8 cellular contexts compared by ENCODE assay signal in genomic region chr2:85584857-85585780, GRCh38. TPM values are rescaled to one million over a fixed set of nuclear protein-coding genes. Genes with fewer than 3 reads are reported as not detected.
DNase-seq lines count a peak whose midpoint lies in the region; ATAC-seq, FAIRE-seq and TF ChIP-seq lines count a peak whose summit lies in the region.

No MANE protein-coding gene starts in this region.

- TF ChIP-seq POLR2A in K562 (conservative IDR thresholded peaks at IDR 0.05) = 0 out of 2 replicates have a peak, but pooled peaks have one; percentile 37

- H3K36me3 ChIP-seq in DOHH2 (ENCODE audit: control insufficient read depth, low read length) = peaks cover 28% of the 10 kb centered on the region
- H3K36me3 ChIP-seq in K562 (ENCODE audit: control insufficient read depth, insufficient read depth, low read length) = peaks cover 40% of the 10 kb centered on the region; the same call in 2 of the 3 replicates
- peaks cover 12 to 17% of the 10 kb centered on the region in 2 experiments for H3K36me3 ChIP-seq in keratinocyte (ENCODE audit: control insufficient read depth in 2 of 2, extremely low read depth in 1 of 2, insufficient read depth in 2 of 2, low read length in 2 of 2)

- no peak overlapping the region for H3K27ac ChIP-seq in DOHH2 (ENCODE audit: low read depth, low read length)
- H3K27ac ChIP-seq in K562 (ENCODE audit: extremely low read depth, low read depth, low read length) = peak overlapping the region; percentile 81
- H3K27ac ChIP-seq in keratinocyte (ENCODE audit: control insufficient read depth, insufficient read depth, low read length) = peak overlapping the region; percentile 13

- peak overlapping the region; percentile 17 for H3K4me2 ChIP-seq in DOHH2 (ENCODE audit: low read length)
- peak overlapping the region; percentile 58 for H3K4me2 ChIP-seq in K562 (ENCODE audit: insufficient read depth, low read length)
- peak overlapping the region; percentile 68 for H3K4me2 ChIP-seq in keratinocyte (ENCODE audit: control insufficient read depth, extremely low read depth, insufficient read depth, low read depth, low read length)

- TF ChIP-seq CTCF in DOHH2 (IDR thresholded peaks at IDR 0.05; ENCODE audit: low read depth, low read length, poor library complexity, severe bottlenecking) (no peak), K562 (IDR thresholded peaks at IDR 0.05 in 2 of 3, conservative IDR thresholded peaks at IDR 0.05 in 1 of 3; ENCODE audit: insufficient read depth in 2 of 3, low read depth in 1 of 3, low read length in 3 of 3) (no peak), keratinocyte (optimal IDR thresholded peaks at IDR 0.05 in 1 of 3, IDR thresholded peaks at IDR 0.05 in 1 of 3, conservative IDR thresholded peaks at IDR 0.05 in 1 of 3; ENCODE audit: extremely low read depth in 1 of 3, insufficient read depth in 2 of 3, low read length in 3 of 3) (no peak)

- H3K9ac ChIP-seq in K562 (ENCODE audit: insufficient read depth in 1 of 2, low read depth in 2 of 2, low read length in 2 of 2) (peak overlapping the region; percentile 56 to 74; a peak in 3 of 4 replicates), keratinocyte (ENCODE audit: control insufficient read depth, extremely low read depth, insufficient read depth, low read length) (peak overlapping the region; percentile 30)

- peak; percentile 51 for ATAC-seq in GM21576 (IDR thresholded peaks at IDR 0.05; ENCODE audit: unreplicated experiment)
- ATAC-seq in K562 = peak; percentile 72
- ATAC-seq in stimulated activated naive CD8-positive, alpha-beta T cell treated with anti-CD3 and anti-CD28 coated beads, Interleukin-15, Interleukin-2, amounts not matched to agents 100 U/mL and 50 U/mL, for 24 hours = peak; percentile 72
- ATAC-seq in GM18519 (IDR thresholded peaks at IDR 0.05; ENCODE audit: low FRiP score, unreplicated experiment) = no peak

- in situ Hi-C loops in K562 (cut with MboI) = no loop called here

- POLR2A ChIA-PET in K562 (lab: Yijun Ruan, JAX) = interaction anchor here (0.6 to 2.3 kb wide), 6 partner anchors 10 to 39 kb away, joined by 3 to 6 read pairs (median 4); partner anchors contain the start of gene RNF181

- H2AFZ ChIP-seq in K562 (ENCODE audit: low read depth, low read length) (no peak overlapping the region), keratinocyte (ENCODE audit: control insufficient read depth, low read length) (peak overlapping the region; percentile 53)

- H3K4me3 ChIP-seq in DOHH2 (ENCODE audit: low read length) (no peak overlapping the region), K562 (no peak overlapping the region), keratinocyte (ENCODE audit: control insufficient read depth in 2 of 3, extremely low read depth in 1 of 3, insufficient read depth in 2 of 3, low read depth in 1 of 3, low read length in 3 of 3) (peak overlapping the region in 2 of 3 experiments; percentile 15 to 43)

- TF ChIP-seq RAD21 in K562 (CRISPR knock-in tag; conservative IDR thresholded peaks at IDR 0.05 in 1 of 2, IDR thresholded peaks at IDR 0.05 in 1 of 2) = no peak

- H3K79me2 ChIP-seq in DOHH2 (ENCODE audit: control insufficient read depth, low read length) (peaks cover 3% of the 10 kb centered on the region), K562 (ENCODE audit: control insufficient read depth, insufficient read depth, low read length) (peaks cover 3% of the 10 kb centered on the region; the same call in 2 of the 3 replicates), keratinocyte (ENCODE audit: control insufficient read depth, insufficient read depth, low read length) (no peaks in the 10 kb centered on the region)

- 34% methylated on average over 9 of the region's 9 CpGs for WGBS in K562 (ENCODE audit: insufficient coverage, low coverage, missing lambda C conversion rate)

- peaks cover 22% of the 10 kb centered on the region for H3K4me1 ChIP-seq in DOHH2 (ENCODE audit: control insufficient read depth, low read length)
- peaks cover 36 to 45% of the 10 kb centered on the region in 2 experiments for H3K4me1 ChIP-seq in K562 (replicated peaks in 1 of 2; ENCODE audit: control insufficient read depth in 2 of 2, insufficient read depth in 2 of 2, low read length in 2 of 2)
- H3K4me1 ChIP-seq in keratinocyte (ENCODE audit: control insufficient read depth, extremely low read depth, insufficient read depth, low read length) = peaks cover 14% of the 10 kb centered on the region

- BruUV-seq in K562 (replicated peaks; lab: Mats Ljungman, UMichigan) = no TSS peak

- dilution Hi-C loops in keratinocyte (cut with MboI; ENCODE audit: extremely low pct_ligation_motif_present, low sequenced_read_pairs) = no loop called here

- peaks cover 11% of the 10 kb centered on the region for H3K9me1 ChIP-seq in K562 (ENCODE audit: control insufficient read depth, insufficient read depth, low read length)
- H3K9me1 ChIP-seq in keratinocyte (ENCODE audit: control insufficient read depth, extremely low read depth, insufficient read depth, low read length) = no peaks in the 10 kb centered on the region

- CTCF ChIA-PET in K562 (lab: Yijun Ruan, JAX; ENCODE audit: low intra/inter-chr PET ratio) = no interaction called here

- no peaks in the 10 kb centered on the region for H4K20me1 ChIP-seq in DOHH2 (ENCODE audit: control insufficient read depth, insufficient read depth, low read depth, low read length)
- no peaks in the 10 kb centered on the region for H4K20me1 ChIP-seq in K562 (replicated peaks; ENCODE audit: control insufficient read depth, insufficient read depth, low read length)
- no peaks in the 10 kb centered on the region for H4K20me1 ChIP-seq in keratinocyte (ENCODE audit: control insufficient read depth, extremely low read depth, insufficient read depth, low read length)

- H3K9me3 ChIP-seq in DOHH2 (ENCODE audit: control insufficient read depth, insufficient read depth, low read length) (no peaks in the 10 kb centered on the region), K562 (replicated peaks; ENCODE audit: control insufficient read depth, insufficient read depth, low read depth, low read length) (no peaks in the 10 kb centered on the region), keratinocyte (ENCODE audit: control insufficient read depth, low read depth, low read length) (no peaks in the 10 kb centered on the region)

- peak; percentile 48 for DNase-seq in NCI-H69 (lab: John Stamatoyannopoulos, UW)
- DNase-seq in K562 (ENCODE audit: extremely low read depth in 1 of 4, low spot score in 3 of 4) = peak; percentile 57 to 75 (median 68)
- DNase-seq in keratinocyte (ENCODE audit: low read depth, low spot score) = no peak
- no peak for DNase-seq in stimulated activated naive CD8-positive, alpha-beta T cell treated with anti-CD3 and anti-CD28 coated beads, Interleukin-15, Interleukin-2, amounts not matched to agents 100 U/mL and 50 U/mL, for 24 hours
- no peak for DNase-seq in COR-L47 (lab: John Stamatoyannopoulos, UW)

- H3F3A ChIP-seq in DOHH2 (ENCODE audit: control insufficient read depth, insufficient read depth) = no peaks in the 10 kb centered on the region

- intact Hi-C loops in K562 (cut with micrococcal nuclease) = no loop called here

- FAIRE-seq in K562 (lab: Jason Lieb, UNC) (peak; percentile 97), keratinocyte (lab: Jason Lieb, UNC) (peak; percentile 91)

- TF ChIP-seq EP300 in K562 (IDR thresholded peaks at IDR 0.05; ENCODE audit: low read length) = peak; percentile 73

- H3K27me3 ChIP-seq in DOHH2 (ENCODE audit: control insufficient read depth, low read length) = no peaks in the 10 kb centered on the region
- H3K27me3 ChIP-seq in K562 (ENCODE audit: control insufficient read depth in 2 of 2, insufficient read depth in 2 of 2, low read length in 2 of 2) = no peaks in the 10 kb centered on the region
- H3K27me3 ChIP-seq in keratinocyte (ENCODE audit: control insufficient read depth, extremely low read depth, insufficient read depth, low read length) = no peaks in the 10 kb centered on the region

- no peaks in the 10 kb centered on the region for H3K9me2 ChIP-seq in DOHH2 (replicated peaks; ENCODE audit: control insufficient read depth, low read length)

RNA-seq across cellular contexts. Expression of gene VAMP5, which starts 0.9 kb away (rescaled TPM):
- total RNA-seq in K562 (2011; cell fraction: chromatin; rRNA removed; ENCODE audit: low replicate concordance) = 0.74 and 3.7 TPM in 2 replicates
- total RNA-seq in K562 (2011; cell fraction: nucleolus; rRNA removed) = 2.6 and 4.3 TPM in 2 replicates
- total RNA-seq in K562 (2011; cell fraction: nucleoplasm; rRNA removed) = 1.8 and 2.7 TPM in 2 replicates
- 0.41 and 0.59 TPM in 2 replicates for total RNA-seq in K562 (2014; rRNA removed)
- not detected in 2 replicates for total RNA-seq in K562 (2014; rRNA removed; fragmentation: Illumina TruSeq; extraction: Trizol)
- not detected in 2 replicates for total RNA-seq in K562 (2015; rRNA removed; fragmentation: Illumina TruSeq; extraction: Trizol)
- 0.85 and 1.1 TPM in 2 replicates for total RNA-seq in K562 (2021)
- 1.5 and 1.9 TPM in 2 replicates for polyA plus RNA-seq in K562 (2011; rRNA removed)
- 2.1 and 2.8 TPM in 2 replicates for polyA plus RNA-seq in K562 (2011; cell fraction: cytosol; rRNA removed)
- polyA plus RNA-seq in K562 (2011; cell fraction: nucleus; rRNA removed) = 4.2 and 6.3 TPM in 2 replicates
- 0.68 and 4.7 TPM in 2 replicates for polyA plus RNA-seq in K562 (2012)
- polyA plus RNA-seq in K562 (2014; fragmentation: Illumina TruSeq; extraction: Trizol) = 0.39 and 0.54 TPM in 2 replicates
- 1 to 10 TPM; 1.5 to 1.9 TPM for polyA plus RNA-seq in K562 (2014; fragmentation: Nextera tagmentation; extraction: Ambion mirVana)
- polyA plus RNA-seq in K562 (2014; rRNA removed) = 0.34 and 1.5 TPM in 2 replicates
- polyA minus RNA-seq in K562 (2011; rRNA and poly(A)+ RNA removed) = 1.3 and 2.5 TPM in 2 replicates
- not detected in 2 replicates for polyA minus RNA-seq in K562 (2011; cell fraction: cytosol; rRNA and poly(A)+ RNA removed)
- 0.54 and 0.78 TPM in 2 replicates for polyA minus RNA-seq in K562 (2011; cell fraction: nucleus; rRNA and poly(A)+ RNA removed)
- 9.3 to 24.1 TPM (median 11.0 TPM) in 3 replicates for polyA plus RNA-seq in keratinocyte
- 4.6 TPM for polyA plus RNA-seq in keratinocyte (2011; ENCODE audit: low read depth)
- polyA plus RNA-seq in keratinocyte (2011; cell fraction: cytosol; rRNA removed) = 14.2 and 17.5 TPM in 2 replicates
- 18.0 and 24.5 TPM in 2 replicates for polyA plus RNA-seq in keratinocyte (2011; cell fraction: nucleus; rRNA removed)
- polyA plus RNA-seq in keratinocyte (2012; ENCODE audit: low replicate concordance) = 9.8 and 27.8 TPM in 2 replicates
- 4.3 to 18.1 TPM (median 5.4 TPM) in 3 replicates for polyA minus RNA-seq in keratinocyte
- 7.5 TPM for polyA minus RNA-seq in keratinocyte (2011; cell fraction: cytosol; rRNA and poly(A)+ RNA removed)
- 2.3 TPM in 1 of 2 replicates, not detected in the other for polyA minus RNA-seq in keratinocyte (2011; cell fraction: nucleus; rRNA and poly(A)+ RNA removed)

RNA-seq across cellular contexts. Expression of gene VAMP8, which starts 7.7 kb away (rescaled TPM):
- 24.0 and 36.3 TPM in 2 replicates for total RNA-seq in K562 (2011; cell fraction: chromatin; rRNA removed; ENCODE audit: low replicate concordance)
- 32.9 and 36.7 TPM in 2 replicates for total RNA-seq in K562 (2011; cell fraction: nucleolus; rRNA removed)
- 35.9 and 47.3 TPM in 2 replicates for total RNA-seq in K562 (2011; cell fraction: nucleoplasm; rRNA removed)
- total RNA-seq in K562 (2014; rRNA removed) = 146 and 183 TPM in 2 replicates
- 107 and 129 TPM in 2 replicates for total RNA-seq in K562 (2014; rRNA removed; fragmentation: Illumina TruSeq; extraction: Trizol)
- 96.4 and 109 TPM in 2 replicates for total RNA-seq in K562 (2015; rRNA removed; fragmentation: Illumina TruSeq; extraction: Trizol)
- 140 and 149 TPM in 2 replicates for total RNA-seq in K562 (2021)
- polyA plus RNA-seq in K562 (2011; rRNA removed) = 184 and 340 TPM in 2 replicates
- 266 and 268 TPM in 2 replicates for polyA plus RNA-seq in K562 (2011; cell fraction: cytosol; rRNA removed)
- polyA plus RNA-seq in K562 (2011; cell fraction: nucleus; rRNA removed) = 98.3 and 102 TPM in 2 replicates
- 193 and 225 TPM in 2 replicates for polyA plus RNA-seq in K562 (2012)
- 301 and 302 TPM in 2 replicates for polyA plus RNA-seq in K562 (2014; fragmentation: Illumina TruSeq; extraction: Trizol)
- polyA plus RNA-seq in K562 (2014; fragmentation: Nextera tagmentation; extraction: Ambion mirVana) = 100 to 1,000 TPM; 566 to 571 TPM
- 248 and 255 TPM in 2 replicates for polyA plus RNA-seq in K562 (2014; rRNA removed)
- polyA minus RNA-seq in K562 (2011; rRNA and poly(A)+ RNA removed) = 89.7 and 134 TPM in 2 replicates
- polyA minus RNA-seq in K562 (2011; cell fraction: cytosol; rRNA and poly(A)+ RNA removed) = 26.2 and 47.2 TPM in 2 replicates
- polyA minus RNA-seq in K562 (2011; cell fraction: nucleus; rRNA and poly(A)+ RNA removed) = 16.0 and 18.9 TPM in 2 replicates
- polyA plus RNA-seq in keratinocyte = 291 to 385 TPM (median 323 TPM) in 3 replicates
- 115 TPM for polyA plus RNA-seq in keratinocyte (2011; ENCODE audit: low read depth)
- polyA plus RNA-seq in keratinocyte (2011; cell fraction: cytosol; rRNA removed) = 423 and 525 TPM in 2 replicates
- polyA plus RNA-seq in keratinocyte (2011; cell fraction: nucleus; rRNA removed) = 184 and 200 TPM in 2 replicates
- 220 and 230 TPM in 2 replicates for polyA plus RNA-seq in keratinocyte (2012; ENCODE audit: low replicate concordance)
- 45.8 to 108 TPM (median 86.7 TPM) in 3 replicates for polyA minus RNA-seq in keratinocyte
- polyA minus RNA-seq in keratinocyte (2011; cell fraction: cytosol; rRNA and poly(A)+ RNA removed) = 50.3 TPM
- polyA minus RNA-seq in keratinocyte (2011; cell fraction: nucleus; rRNA and poly(A)+ RNA removed) = 17.8 and 33.5 TPM in 2 replicates

RNA-seq across cellular contexts. Expression of gene RNF181, which starts 10.4 kb away (rescaled TPM):
- total RNA-seq in K562 (2011; cell fraction: chromatin; rRNA removed; ENCODE audit: low replicate concordance) = 76.8 and 189 TPM in 2 replicates
- total RNA-seq in K562 (2011; cell fraction: nucleolus; rRNA removed) = 209 and 223 TPM in 2 replicates
- 148 and 152 TPM in 2 replicates for total RNA-seq in K562 (2011; cell fraction: nucleoplasm; rRNA removed)
- 189 and 243 TPM in 2 replicates for total RNA-seq in K562 (2014; rRNA removed)
- total RNA-seq in K562 (2014; rRNA removed; fragmentation: Illumina TruSeq; extraction: Trizol) = 181 and 208 TPM in 2 replicates
- total RNA-seq in K562 (2015; rRNA removed; fragmentation: Illumina TruSeq; extraction: Trizol) = 150 and 156 TPM in 2 replicates
- 139 and 158 TPM in 2 replicates for total RNA-seq in K562 (2021)
- polyA plus RNA-seq in K562 (2011; rRNA removed) = 324 and 492 TPM in 2 replicates
- polyA plus RNA-seq in K562 (2011; cell fraction: cytosol; rRNA removed) = 513 and 736 TPM in 2 replicates
- polyA plus RNA-seq in K562 (2011; cell fraction: nucleus; rRNA removed) = 354 and 425 TPM in 2 replicates
- 249 and 379 TPM in 2 replicates for polyA plus RNA-seq in K562 (2012)
- polyA plus RNA-seq in K562 (2014; fragmentation: Illumina TruSeq; extraction: Trizol) = 253 and 256 TPM in 2 replicates
- polyA plus RNA-seq in K562 (2014; fragmentation: Nextera tagmentation; extraction: Ambion mirVana) = 100 to 1,000 TPM; 425 to 485 TPM
- 289 and 334 TPM in 2 replicates for polyA plus RNA-seq in K562 (2014; rRNA removed)
- 88.4 and 169 TPM in 2 replicates for polyA minus RNA-seq in K562 (2011; rRNA and poly(A)+ RNA removed)
- polyA minus RNA-seq in K562 (2011; cell fraction: cytosol; rRNA and poly(A)+ RNA removed) = 40.6 and 67.6 TPM in 2 replicates
- 58.2 and 63.7 TPM in 2 replicates for polyA minus RNA-seq in K562 (2011; cell fraction: nucleus; rRNA and poly(A)+ RNA removed)
- 174 to 336 TPM (median 264 TPM) in 3 replicates for polyA plus RNA-seq in keratinocyte
- 142 TPM for polyA plus RNA-seq in keratinocyte (2011; ENCODE audit: low read depth)
- 254 and 258 TPM in 2 replicates for polyA plus RNA-seq in keratinocyte (2011; cell fraction: cytosol; rRNA removed)
- polyA plus RNA-seq in keratinocyte (2011; cell fraction: nucleus; rRNA removed) = 174 and 184 TPM in 2 replicates
- 183 and 184 TPM in 2 replicates for polyA plus RNA-seq in keratinocyte (2012; ENCODE audit: low replicate concordance)
- 91.5 to 161 TPM (median 143 TPM) in 3 replicates for polyA minus RNA-seq in keratinocyte
- polyA minus RNA-seq in keratinocyte (2011; cell fraction: cytosol; rRNA and poly(A)+ RNA removed) = 59.3 TPM
- 36.0 and 45.8 TPM in 2 replicates for polyA minus RNA-seq in keratinocyte (2011; cell fraction: nucleus; rRNA and poly(A)+ RNA removed)

RNA-seq across cellular contexts. Expression of gene TMEM150A, which starts 17.4 kb away (rescaled TPM):
- 12.3 and 50.7 TPM in 2 replicates for total RNA-seq in K562 (2011; cell fraction: chromatin; rRNA removed; ENCODE audit: low replicate concordance)
- 25.1 and 34.9 TPM in 2 replicates for total RNA-seq in K562 (2011; cell fraction: nucleolus; rRNA removed)
- total RNA-seq in K562 (2011; cell fraction: nucleoplasm; rRNA removed) = 20.9 and 29.0 TPM in 2 replicates
- 8.4 and 12.9 TPM in 2 replicates for total RNA-seq in K562 (2014; rRNA removed)
- total RNA-seq in K562 (2014; rRNA removed; fragmentation: Illumina TruSeq; extraction: Trizol) = 3.6 and 6.0 TPM in 2 replicates
- 7.4 and 8.4 TPM in 2 replicates for total RNA-seq in K562 (2015; rRNA removed; fragmentation: Illumina TruSeq; extraction: Trizol)
- 13.3 and 15.5 TPM in 2 replicates for total RNA-seq in K562 (2021)
- polyA plus RNA-seq in K562 (2011; rRNA removed) = 8.9 and 9.6 TPM in 2 replicates
- 7.1 and 29.5 TPM in 2 replicates for polyA plus RNA-seq in K562 (2011; cell fraction: cytosol; rRNA removed)
- polyA plus RNA-seq in K562 (2011; cell fraction: nucleus; rRNA removed) = 31.7 and 96.1 TPM in 2 replicates
- polyA plus RNA-seq in K562 (2012) = 11.9 and 15.8 TPM in 2 replicates
- 17.1 and 20.8 TPM in 2 replicates for polyA plus RNA-seq in K562 (2014; fragmentation: Illumina TruSeq; extraction: Trizol)
- polyA plus RNA-seq in K562 (2014; fragmentation: Nextera tagmentation; extraction: Ambion mirVana) = 1 to 10 TPM; 3.9 to 5.3 TPM
- polyA plus RNA-seq in K562 (2014; rRNA removed) = 12.9 and 16.2 TPM in 2 replicates
- polyA minus RNA-seq in K562 (2011; rRNA and poly(A)+ RNA removed) = 3.5 and 7.0 TPM in 2 replicates
- 3.9 and 9.4 TPM in 2 replicates for polyA minus RNA-seq in K562 (2011; cell fraction: cytosol; rRNA and poly(A)+ RNA removed)
- polyA minus RNA-seq in K562 (2011; cell fraction: nucleus; rRNA and poly(A)+ RNA removed) = 7.6 and 11.0 TPM in 2 replicates
- 7.7 to 13.3 TPM (median 11.8 TPM) in 3 replicates for polyA plus RNA-seq in keratinocyte
- polyA plus RNA-seq in keratinocyte (2011; ENCODE audit: low read depth) = 3.1 TPM
- polyA plus RNA-seq in keratinocyte (2011; cell fraction: cytosol; rRNA removed) = 11.1 and 14.1 TPM in 2 replicates
- polyA plus RNA-seq in keratinocyte (2011; cell fraction: nucleus; rRNA removed) = 19.1 and 25.4 TPM in 2 replicates
- 11.8 and 13.9 TPM in 2 replicates for polyA plus RNA-seq in keratinocyte (2012; ENCODE audit: low replicate concordance)
- polyA minus RNA-seq in keratinocyte = 9.6 to 30.7 TPM (median 13.3 TPM) in 3 replicates
- polyA minus RNA-seq in keratinocyte (2011; cell fraction: cytosol; rRNA and poly(A)+ RNA removed) = 13.0 TPM
- polyA minus RNA-seq in keratinocyte (2011; cell fraction: nucleus; rRNA and poly(A)+ RNA removed) = 3.0 and 5.2 TPM in 2 replicates

RNA-seq across cellular contexts. Expression of gene GGCX, which starts 23.8 kb away (rescaled TPM):
- total RNA-seq in K562 (2011; cell fraction: chromatin; rRNA removed; ENCODE audit: low replicate concordance) = 126 and 226 TPM in 2 replicates
- total RNA-seq in K562 (2011; cell fraction: nucleolus; rRNA removed) = 103 and 119 TPM in 2 replicates
- total RNA-seq in K562 (2011; cell fraction: nucleoplasm; rRNA removed) = 111 and 121 TPM in 2 replicates
- total RNA-seq in K562 (2014; rRNA removed) = 14.4 and 18.5 TPM in 2 replicates
- total RNA-seq in K562 (2014; rRNA removed; fragmentation: Illumina TruSeq; extraction: Trizol) = 23.9 and 24.2 TPM in 2 replicates
- total RNA-seq in K562 (2015; rRNA removed; fragmentation: Illumina TruSeq; extraction: Trizol) = 19.7 and 21.2 TPM in 2 replicates
- 28.1 and 28.4 TPM in 2 replicates for total RNA-seq in K562 (2021)
- polyA plus RNA-seq in K562 (2011; rRNA removed) = 12.5 and 29.2 TPM in 2 replicates
- 19.3 and 37.3 TPM in 2 replicates for polyA plus RNA-seq in K562 (2011; cell fraction: cytosol; rRNA removed)
- polyA plus RNA-seq in K562 (2011; cell fraction: nucleus; rRNA removed) = 22.9 and 43.4 TPM in 2 replicates
- 24.5 and 30.1 TPM in 2 replicates for polyA plus RNA-seq in K562 (2012)
- polyA plus RNA-seq in K562 (2014; fragmentation: Illumina TruSeq; extraction: Trizol) = 22.7 and 23.4 TPM in 2 replicates
- polyA plus RNA-seq in K562 (2014; fragmentation: Nextera tagmentation; extraction: Ambion mirVana) = 10 to 100 TPM; 46.7 to 47.1 TPM
- polyA plus RNA-seq in K562 (2014; rRNA removed) = 29.6 and 31.0 TPM in 2 replicates
- polyA minus RNA-seq in K562 (2011; rRNA and poly(A)+ RNA removed) = 21.2 and 39.3 TPM in 2 replicates
- polyA minus RNA-seq in K562 (2011; cell fraction: cytosol; rRNA and poly(A)+ RNA removed) = 6.9 and 15.1 TPM in 2 replicates
- 31.7 and 35.3 TPM in 2 replicates for polyA minus RNA-seq in K562 (2011; cell fraction: nucleus; rRNA and poly(A)+ RNA removed)
- 34.3 to 39.1 TPM (median 35.6 TPM) in 3 replicates for polyA plus RNA-seq in keratinocyte
- 4.1 TPM for polyA plus RNA-seq in keratinocyte (2011; ENCODE audit: low read depth)
- 19.5 and 21.6 TPM in 2 replicates for polyA plus RNA-seq in keratinocyte (2011; cell fraction: cytosol; rRNA removed)
- polyA plus RNA-seq in keratinocyte (2011; cell fraction: nucleus; rRNA removed) = 58.3 and 60.4 TPM in 2 replicates
- polyA plus RNA-seq in keratinocyte (2012; ENCODE audit: low replicate concordance) = 15.0 and 31.9 TPM in 2 replicates
- polyA minus RNA-seq in keratinocyte = 63.9 to 70.2 TPM (median 64.7 TPM) in 3 replicates
- 19.8 TPM for polyA minus RNA-seq in keratinocyte (2011; cell fraction: cytosol; rRNA and poly(A)+ RNA removed)
- 54.3 and 79.6 TPM in 2 replicates for polyA minus RNA-seq in keratinocyte (2011; cell fraction: nucleus; rRNA and poly(A)+ RNA removed)

Comparison
In these comparisons a context has a peak if more than half of its experiments do, and no peak if none do; other contexts are left out.
1. H3K4me2 ChIP-seq: peak in every context shown above with its lines; median percentile 68 in keratinocyte; 58 in K562; 17 in DOHH2.
2. H3K4me3 ChIP-seq: peak in keratinocyte (2 of 3); none in DOHH2 (single experiment) and K562 (single experiment).
3. DNase-seq: peak in NCI-H69 (single experiment) and K562 (4 of 4); none in keratinocyte (single experiment), stimulated activated naive CD8-positive, alpha-beta T cell treated with anti-CD3 and anti-CD28 coated beads, Interleukin-15, Interleukin-2, amounts not matched to agents 100 U/mL and 50 U/mL, for 24 hours (single experiment) and COR-L47 (single experiment).